Comparison of ENCODE assay signal across 1 cellular context in genomic region chr1:235588916-235589515, GRCh38.
TF ChIP-seq lines count a peak whose summit lies in the region.

No MANE protein-coding gene starts in this region.

TF ChIP-seq in K562, 482 proteins besides CTCF, POLR2A, EP300 and RAD21 (continued from another document and continues in another):
- TF ChIP-seq STAT5B (CRISPR knock-in tag; IDR thresholded peaks at IDR 0.05) (peak; percentile 76; the same call in 1 of the 2 replicates), ZBTB34 (CRISPR knock-in tag; IDR thresholded peaks at IDR 0.05) (peak; percentile 90; the same call in 1 of the 2 replicates), ATF7 (IDR thresholded peaks at IDR 0.05) (no peak), MTA2 (IDR thresholded peaks at IDR 0.05; ENCODE audit: low read depth) (no peak), ZNF41 (CRISPR knock-in tag; conservative IDR thresholded peaks at IDR 0.05) (peak; percentile 98), MAZ (CRISPR knock-in tag; conservative IDR thresholded peaks at IDR 0.05 in 1 of 2, IDR thresholded peaks at IDR 0.05 in 1 of 2) (peak in 1 of 2 experiments; percentile 98; a peak in 3 of 4 replicates), HMG20A (CRISPR knock-in tag; conservative IDR thresholded peaks at IDR 0.05) (0 out of 2 replicates have a peak, but pooled peaks have one; percentile 54), DEAF1 (CRISPR knock-in tag; IDR thresholded peaks at IDR 0.05) (peak; percentile 52), CREB3L1 (IDR thresholded peaks at IDR 0.05; ENCODE audit: borderline replicate concordance, low read depth) (peak; percentile 44; the same call in 1 of the 2 replicates), ZBTB43 (CRISPR knock-in tag; IDR thresholded peaks at IDR 0.05) (no peak), HMG20B (CRISPR knock-in tag; IDR thresholded peaks at IDR 0.05) (no peak), ZNF121 (CRISPR knock-in tag; conservative IDR thresholded peaks at IDR 0.05) (no peak), HMGN3 (IDR thresholded peaks at IDR 0.05; ENCODE audit: borderline replicate concordance, extremely low read depth, insufficient read length, low read depth, low read length) (no peak), RBM34 (IDR thresholded peaks at IDR 0.05; ENCODE audit: borderline replicate concordance, insufficient read depth, low read length) (no peak), FOXO4 (CRISPR knock-in tag; IDR thresholded peaks at IDR 0.05) (peak; percentile 97), ZNF589 (CRISPR knock-in tag; IDR thresholded peaks at IDR 0.05; ENCODE audit: low read depth) (peak; percentile 99), NUFIP1 (IDR thresholded peaks at IDR 0.05; ENCODE audit: partially characterized antibody) (peak; percentile 93), EP400 (IDR thresholded peaks at IDR 0.05) (no peak), ZNF717 (CRISPR knock-in tag; IDR thresholded peaks at IDR 0.05) (no peak), POLR3G (IDR thresholded peaks at IDR 0.05; ENCODE audit: extremely low read depth, insufficient read length, insufficient replicate concordance) (no peak), FOXK1 (CRISPR knock-in tag; IDR thresholded peaks at IDR 0.05; ENCODE audit: borderline replicate concordance) (no peak), ZNF584 (CRISPR knock-in tag; IDR thresholded peaks at IDR 0.05; ENCODE audit: low read depth) (peak; percentile 98), TEAD1 (CRISPR knock-in tag; IDR thresholded peaks at IDR 0.05) (peak; percentile 44 to 98; a peak in 2 of 4 replicates), HNRNPH1 (optimal IDR thresholded peaks at IDR 0.05; ENCODE audit: low read depth, low read length) (no peak), CHD1 (IDR thresholded peaks at IDR 0.05; ENCODE audit: low read length) (no peak), ZNF57 (CRISPR knock-in tag; IDR thresholded peaks at IDR 0.05) (peak; percentile 93), NRF1 (conservative IDR thresholded peaks at IDR 0.05 in 1 of 2, IDR thresholded peaks at IDR 0.05 in 1 of 2) (peak; percentile 66 to 72), CHD7 (IDR thresholded peaks at IDR 0.05; ENCODE audit: low read depth, low read length) (no peak), ILK (tag; IDR thresholded peaks at IDR 0.05; ENCODE audit: borderline replicate concordance, low read depth) (peak; percentile 71; the same call in 1 of the 2 replicates), TRIM28 (IDR thresholded peaks at IDR 0.05) (no peak), ZNF282 (CRISPR knock-in tag; IDR thresholded peaks at IDR 0.05) (no peak), PML (IDR thresholded peaks at IDR 0.05; ENCODE audit: low read length) (no peak), HNRNPLL (IDR thresholded peaks at IDR 0.05; ENCODE audit: low read depth, low read length, poor library complexity, severe bottlenecking) (no peak), MECOM (CRISPR knock-in tag; IDR thresholded peaks at IDR 0.05) (peak; percentile 91), KLF1 (tag; IDR thresholded peaks at IDR 0.05) (peak; percentile 79), ARHGAP35 (IDR thresholded peaks at IDR 0.05; ENCODE audit: partially characterized antibody) (no peak), BACH1 (tag; IDR thresholded peaks at IDR 0.05) (peak; percentile 98), ZNF134 (CRISPR knock-in tag; conservative IDR thresholded peaks at IDR 0.05) (peak; percentile 78), ETV6 (IDR thresholded peaks at IDR 0.05; ENCODE audit: borderline replicate concordance in 1 of 2, low read depth in 2 of 2, low read length in 1 of 2) (no peak), ETV6 (CRISPR knock-in tag; IDR thresholded peaks at IDR 0.05; ENCODE audit: borderline replicate concordance) (no peak), SMAD1 (IDR thresholded peaks at IDR 0.05; ENCODE audit: low read depth, low read length, partially characterized antibody) (no peak), JUNB (CRISPR knock-in tag; conservative IDR thresholded peaks at IDR 0.05) (no peak), ZNF561 (CRISPR knock-in tag; conservative IDR thresholded peaks at IDR 0.05) (peak; percentile 83), NR4A1 (CRISPR knock-in tag; IDR thresholded peaks at IDR 0.05) (peak; percentile 98), NR4A1 (tag; IDR thresholded peaks at IDR 0.05) (peak; percentile 100), PCBP1 (IDR thresholded peaks at IDR 0.05; ENCODE audit: low read depth, low read length, poor library complexity, severe bottlenecking) (no peak), SAP30 (IDR thresholded peaks at IDR 0.05; ENCODE audit: borderline replicate concordance, insufficient read depth, low read depth, low read length, poor library complexity, severe bottlenecking) (no peak), SUPT5H (IDR thresholded peaks at IDR 0.05) (no peak), ZNF354B (CRISPR knock-in tag; IDR thresholded peaks at IDR 0.05) (peak; percentile 86), ARID1B (IDR thresholded peaks at IDR 0.05) (0 out of 2 replicates have a peak, but pooled peaks have one; percentile 33), RBBP5 (IDR thresholded peaks at IDR 0.05; ENCODE audit: borderline replicate concordance, insufficient read depth, low read length, poor library complexity, severe bottlenecking) (no peak)
